1 cellular context compared by ENCODE assay signal in genomic region chr9:130191068-130191748, GRCh38.
TF ChIP-seq lines count a peak whose summit lies in the region.

No MANE protein-coding gene starts in this region.

TF ChIP-seq in WTC11, 78 proteins besides CTCF, POLR2A, EP300 and RAD21 (continued from another document):
- TF ChIP-seq FOXJ3 (CRISPR knock-in tag; IDR thresholded peaks at IDR 0.05; ENCODE audit: borderline replicate concordance) (no peak), PREB (CRISPR knock-in tag; IDR thresholded peaks at IDR 0.05; ENCODE audit: borderline replicate concordance) (no peak), E2F1 (CRISPR knock-in tag; IDR thresholded peaks at IDR 0.05) (no peak), HMGA2 (CRISPR knock-in tag; IDR thresholded peaks at IDR 0.05) (no peak), ZNF138 (CRISPR knock-in tag; conservative IDR thresholded peaks at IDR 0.05) (no peak), USF1 (CRISPR knock-in tag; IDR thresholded peaks at IDR 0.05) (no peak), CREM (CRISPR knock-in tag; IDR thresholded peaks at IDR 0.05) (no peak), ZMAT4 (CRISPR knock-in tag; IDR thresholded peaks at IDR 0.05) (no peak), CREB1 (CRISPR knock-in tag; IDR thresholded peaks at IDR 0.05) (no peak)
